In genomic region chr20:58209652-58210397, GRCh38 we compare ENCODE assay signal across 1 cellular context.
A peak's percentile ranks its signal among the peaks of the same experiment; 100 is the strongest.
TF ChIP-seq lines count a peak whose summit lies in the region.

No MANE protein-coding gene starts in this region.

TF ChIP-seq in K562, 482 proteins besides CTCF, POLR2A, EP300 and RAD21 (continued from another document and continues in another):
- TF ChIP-seq CUX1 (CRISPR knock-in tag; IDR thresholded peaks at IDR 0.05): no peak
- TF ChIP-seq ZBTB8A (IDR thresholded peaks at IDR 0.05; ENCODE audit: partially characterized antibody): no peak
- no peak for TF ChIP-seq PYGO2 (tag; IDR thresholded peaks at IDR 0.05)
- TF ChIP-seq CHAMP1 (IDR thresholded peaks at IDR 0.05): no peak
- no peak for TF ChIP-seq EZH2 (IDR thresholded peaks at IDR 0.05; ENCODE audit: borderline replicate concordance, low read depth, low read length)
- 0 out of 2 replicates have a peak, but pooled peaks have one; percentile 24 for TF ChIP-seq ZNF740 (CRISPR knock-in tag; IDR thresholded peaks at IDR 0.05)
- no peak for TF ChIP-seq ZNF740 (tag; IDR thresholded peaks at IDR 0.05)
- TF ChIP-seq HSF4 (CRISPR knock-in tag; IDR thresholded peaks at IDR 0.05; ENCODE audit: borderline replicate concordance): no peak
- TF ChIP-seq MGA (IDR thresholded peaks at IDR 0.05): peak; percentile 40; the same call in 1 of the 2 replicates
- no peak for TF ChIP-seq ZNF318 (IDR thresholded peaks at IDR 0.05; ENCODE audit: borderline replicate concordance in 1 of 2, low read depth in 1 of 2)
- TF ChIP-seq SRSF3 (IDR thresholded peaks at IDR 0.05; ENCODE audit: insufficient read depth, low read length): no peak
- TF ChIP-seq HNRNPL (IDR thresholded peaks at IDR 0.05; ENCODE audit: low read depth, low read length): no peak
- TF ChIP-seq TCF3 (CRISPR knock-in tag; IDR thresholded peaks at IDR 0.05): no peak
- TF ChIP-seq ARID3B (CRISPR knock-in tag; IDR thresholded peaks at IDR 0.05; ENCODE audit: borderline replicate concordance): no peak
- no peak for TF ChIP-seq SMARCE1 (IDR thresholded peaks at IDR 0.05)
- no peak for TF ChIP-seq RBM17 (IDR thresholded peaks at IDR 0.05; ENCODE audit: borderline replicate concordance, low read depth, low read length)
- no peak for TF ChIP-seq CBFA2T2 (conservative IDR thresholded peaks at IDR 0.05)
- TF ChIP-seq HNRNPUL1 (IDR thresholded peaks at IDR 0.05; ENCODE audit: low read length): no peak
